Comparison of ENCODE assay signal across 8 cellular contexts in the genomic region with DNA sequence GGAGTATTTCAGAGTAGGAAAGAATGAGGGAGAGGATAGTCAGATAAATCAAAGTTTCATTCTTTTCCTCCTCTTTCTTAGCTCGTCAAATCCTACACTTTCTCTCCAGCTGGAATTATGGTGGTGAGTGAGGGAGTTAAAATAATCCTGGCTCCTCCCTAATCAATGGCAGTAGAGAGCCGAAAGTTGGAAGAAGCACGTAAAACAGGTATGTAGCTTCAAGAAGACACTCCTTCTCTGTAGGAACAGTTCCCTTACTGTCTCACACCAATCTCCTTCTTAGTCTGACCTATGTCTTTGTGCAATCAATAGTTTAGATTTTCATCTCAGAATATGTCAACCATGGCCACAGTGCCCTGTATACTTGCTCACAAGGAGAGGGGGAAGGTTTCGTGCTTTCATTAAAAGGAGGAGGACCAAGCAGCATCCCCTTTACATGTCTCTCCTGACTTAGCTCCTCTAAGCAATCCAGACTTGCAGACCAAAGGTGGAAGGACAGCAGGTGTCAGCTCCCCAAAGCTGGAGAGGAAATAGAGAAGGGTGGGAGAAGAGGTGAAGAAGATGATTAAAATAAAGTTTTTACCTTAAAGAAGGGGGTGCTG. TPM values are rescaled to one million over a fixed set of nuclear protein-coding genes. Genes with fewer than 3 reads are reported as not detected.
DNase-seq lines count a peak whose midpoint lies in the region; ATAC-seq and TF ChIP-seq lines count a peak whose summit lies in the region.

No MANE protein-coding gene starts in this region.

- H3K27me3 ChIP-seq in A673 (replicated peaks; ENCODE audit: insufficient read depth, low read depth, low read length, poor library complexity) (no peaks in the 10 kb centered on the region), KMS-11 (ENCODE audit: insufficient read depth, low read depth) (no peaks in the 10 kb centered on the region; the same call in 1 of the 2 replicates)

- no peaks in the 10 kb centered on the region for H3K9me3 ChIP-seq in A673 (ENCODE audit: low read depth, low read length, poor library complexity, severe bottlenecking)

- H2AFZ ChIP-seq in KMS-11 (ENCODE audit: low read depth) = peak overlapping the region; percentile 84

- peaks cover 43% of the 10 kb centered on the region for H3K4me1 Mint-ChIP-seq in MCF 10A (ENCODE audit: insufficient read depth, unreplicated experiment)

- ATAC-seq in HG03442 (IDR thresholded peaks at IDR 0.05; ENCODE audit: unreplicated experiment) = no peak

- no peaks in the 10 kb centered on the region for H3K79me2 ChIP-seq in KMS-11 (ENCODE audit: insufficient read depth, low read depth)

- CTCF ChIA-PET in A673 (lab: Charles Lee) = interaction anchor here (0.6 to 2.9 kb wide), 4 partner anchors 9 to 84 kb away, joined by 3 to 26 read pairs (median 3); no protein-coding TSS in a partner anchor
- CTCF ChIA-PET in MCF 10A (lab: Yijun Ruan, JAX) = interaction anchor here (0.5 to 3.7 kb wide), 33 partner anchors 10 to 750 kb away, joined by 3 to 113 read pairs (median 5); partner anchors contain the start of genes ANXA9, BNIPL, CDC42SE1 and MLLT11
- CTCF ChIA-PET in GM10248 (lab: Yijun Ruan, JAX) = interaction anchor here (0.7 to 3.9 kb wide), 22 partner anchors 10 to 751 kb away, joined by 3 to 99 read pairs (median 4); partner anchors contain the start of genes ANXA9, C1orf56, CDC42SE1 and GABPB2

- intact Hi-C loops in A673 (cut with micrococcal nuclease; ENCODE audit: unreplicated experiment) = no loop called here
- intact Hi-C loops in MCF 10A (cut with micrococcal nuclease) = loop anchor here (1.0 to 5.0 kb wide), 3 partner anchors 27 to 444 kb away; partner anchors contain the start of gene CDC42SE1
- intact Hi-C loops in head of caudate nucleus (cut with DNase I) = no loop called here

- no peak for DNase-seq in A673 (ENCODE audit: low spot score)
- DNase-seq in MCF 10A (ENCODE audit: unreplicated experiment) = peak; percentile 38
- DNase-seq in midbrain (lab: John Stamatoyannopoulos, UW) = peak; percentile 38
- DNase-seq in NCI-H1092 (lab: John Stamatoyannopoulos, UW) = no peak
- no peak for DNase-seq in GM10248 (ENCODE audit: extremely low spot score)
- no peak for DNase-seq in head of caudate nucleus

- POLR2A ChIA-PET in A673 (lab: Charles Lee; ENCODE audit: low non-redundant PET) = interaction anchor here (0.6 kb wide), 1 partner anchor 434 kb away, joined by 6 read pairs; no protein-coding TSS in a partner anchor
- POLR2A ChIA-PET in MCF 10A (lab: Yijun Ruan, JAX) = interaction anchor here (0.6 to 3.7 kb wide), 53 partner anchors 10 to 1118 kb away, joined by 3 to 61 read pairs (median 5); partner anchors contain the start of genes ANXA9, APH1A, C1orf56 and CDC42SE1
- POLR2A ChIA-PET in GM10248 (lab: Yijun Ruan, JAX) = interaction anchor here (0.6 to 1.2 kb wide), 4 partner anchors 8 to 426 kb away, joined by 3 to 16 read pairs (median 4); partner anchors contain the start of genes MCL1 and SETDB1

- H3K4me2 ChIP-seq in KMS-11 = peak overlapping the region; percentile 73

- H3K9ac ChIP-seq in KMS-11 = peak overlapping the region; percentile 46; the same call in 1 of the 2 replicates

- TF ChIP-seq CTCF in A673 (conservative IDR thresholded peaks at IDR 0.05; ENCODE audit: low read depth, low read length) (no peak), KMS-11 (conservative IDR thresholded peaks at IDR 0.05; ENCODE audit: low read depth, low read length) (no peak), MCF 10A (IDR thresholded peaks at IDR 0.05; ENCODE audit: unreplicated experiment) (no peak), GM10248 (IDR thresholded peaks at IDR 0.05; ENCODE audit: control extremely low read depth, extremely low read depth, low read depth, missing control alignments) (no peak)

- no peaks in the 10 kb centered on the region for H3K36me3 ChIP-seq in A673 (ENCODE audit: insufficient read depth, low read length, poor library complexity, severe bottlenecking)
- H3K36me3 ChIP-seq in KMS-11 (ENCODE audit: insufficient read depth) = no peaks in the 10 kb centered on the region

- H3K27me3 Mint-ChIP-seq in MCF 10A (ENCODE audit: insufficient read depth, unreplicated experiment) = no peaks in the 10 kb centered on the region

- peak overlapping the region; percentile 94 for H3K4me3 Mint-ChIP-seq in MCF 10A (ENCODE audit: unreplicated experiment)

- peak overlapping the region; percentile 76 for H3K27ac ChIP-seq in A673 (ENCODE audit: low read depth, low read length, poor library complexity, severe bottlenecking)
- peak overlapping the region; percentile 68 for H3K27ac ChIP-seq in KMS-11

- H3K9me3 Mint-ChIP-seq in MCF 10A (ENCODE audit: unreplicated experiment) = no peaks in the 10 kb centered on the region

- no peaks in the 10 kb centered on the region for H4K20me1 ChIP-seq in KMS-11 (ENCODE audit: insufficient read depth)

- peaks cover 16% of the 10 kb centered on the region for H3K36me3 Mint-ChIP-seq in MCF 10A (ENCODE audit: insufficient read depth, unreplicated experiment)

- BruUV-seq in A673 (replicated peaks; lab: Mats Ljungman, UMichigan) = no TSS peak
- BruUV-seq in MCF 10A (replicated peaks; lab: Mats Ljungman, UMichigan) = no TSS peak

- peak overlapping the region; percentile 99 for H3K27ac Mint-ChIP-seq in MCF 10A (ENCODE audit: low read depth, unreplicated experiment)

- H3K4me3 ChIP-seq in A673 (ENCODE audit: low read depth, low read length, poor library complexity, severe bottlenecking) (peak overlapping the region; percentile 50), KMS-11 (IDR thresholded peaks at IDR 0.05; ENCODE audit: insufficient read depth, low read depth, low read length) (no peak overlapping the region)

- H3K4me1 ChIP-seq in A673 (ENCODE audit: insufficient read depth, low read length, poor library complexity, severe bottlenecking) (peaks cover 24% of the 10 kb centered on the region), KMS-11 (ENCODE audit: low read depth, poor library complexity, severe bottlenecking) (peaks cover 57% of the 10 kb centered on the region)

RNA-seq across cellular contexts. Expression of gene MINDY1, which starts 0.9 kb away (rescaled TPM):
- total RNA-seq in A673 (2021) = 11.6 and 16.9 TPM in 2 replicates
- 8.9 and 10.4 TPM in 2 replicates for total RNA-seq in MCF 10A (2022)

RNA-seq across cellular contexts. Expression of gene PRUNE1, which starts 2.4 kb away (rescaled TPM):
- total RNA-seq in A673 (2021) = 19.3 and 21.4 TPM in 2 replicates
- 17.6 and 24.1 TPM in 2 replicates for total RNA-seq in MCF 10A (2022)

RNA-seq across cellular contexts. Expression of gene ANXA9, which starts 23.7 kb away (rescaled TPM):
- not detected in 2 replicates for total RNA-seq in A673 (2021)
- total RNA-seq in MCF 10A (2022) = 0.37 and 0.61 TPM in 2 replicates

RNA-seq across cellular contexts. Expression of gene BNIPL, which starts 30.6 kb away (rescaled TPM):
- total RNA-seq in A673 (2021) (1.5 and 3.5 TPM in 2 replicates), MCF 10A (2022) (1.2 and 2.3 TPM in 2 replicates)

RNA-seq across cellular contexts. Expression of gene CERS2, which starts 31.2 kb away (rescaled TPM):
- total RNA-seq in A673 (2021) = 222 and 239 TPM in 2 replicates
- 270 TPM in 2 replicates for total RNA-seq in MCF 10A (2022)

Comparison
In these comparisons a context has a peak if more than half of its experiments do, and no peak if none do; other contexts are left out.
1. DNase-seq: peak in MCF 10A (single experiment) and midbrain (single experiment); none in A673 (single experiment), NCI-H1092 (single experiment), GM10248 (single experiment) and head of caudate nucleus (0 of 42).